In the genomic region with DNA sequence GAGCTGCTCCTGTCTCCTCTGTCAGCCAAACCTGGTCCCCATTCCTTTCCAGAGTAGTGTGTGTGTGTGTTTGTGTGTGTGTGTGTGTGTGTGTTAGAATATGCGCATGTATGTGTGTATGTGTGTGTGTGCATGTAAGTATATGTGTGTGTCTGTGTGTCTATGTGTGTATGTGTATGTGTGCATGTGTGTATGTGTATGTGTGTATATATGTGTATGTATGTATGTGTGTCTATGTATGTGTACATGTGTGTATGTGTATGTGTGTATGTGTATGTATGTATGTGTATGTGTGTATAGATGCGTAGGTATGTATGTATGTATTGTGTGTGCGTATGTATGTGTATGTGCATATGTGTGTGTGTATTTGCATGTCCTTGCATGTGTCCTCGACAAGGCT, we compare ENCODE assay signal across 23 cellular contexts.
"Had no signal": no experiment of that assay in that cellular context is flagged by ENCODE, and none has a peak within 500 bp of the region (broad histone marks: within the 10 kb centered on the region; RNA-seq: fewer than 3 reads in every experiment).

No MANE protein-coding gene starts in this region.

- H3K4me1 ChIP-seq: foreskin keratinocyte, psoas muscle, upper lobe of left lung, uterus had no signal

- FAIRE-seq: kidney, small intestine had no signal

- H3K4me3 ChIP-seq: gastroesophageal sphincter, heart left ventricle, hepatocyte, left lung, mucosa of descending colon, ovary, psoas muscle, thoracic aorta, tibial nerve, upper lobe of left lung, uterus had no signal

- H3K4me2 ChIP-seq: hepatocyte had no signal

- H3K27ac ChIP-seq: foreskin keratinocyte, gastroesophageal sphincter, heart left ventricle, hepatocyte, left lung, ovary, psoas muscle, thoracic aorta, tibial nerve, upper lobe of left lung, uterus had no signal

- ATAC-seq: foreskin keratinocyte; gastroesophageal sphincter; heart left ventricle; left lung; mucosa of descending colon; psoas muscle; right cardiac atrium; stimulated activated naive B cell treated with anti-CD40 and anti-IgM and Interleukin-4, amounts not matched to agents 10 μg/mL and 1 μg/mL and 100 μg/mL, for 72 hours had no signal

- H3K9me3 ChIP-seq: gastroesophageal sphincter, mucosa of descending colon, ovary, psoas muscle, thoracic aorta, upper lobe of left lung, uterus had no signal

- H3K36me3 ChIP-seq: heart left ventricle, left lung, ovary, thoracic aorta, upper lobe of left lung, uterus had no signal

- DNase-seq: cortex of kidney; foreskin keratinocyte; heart left ventricle; kidney; left lung; mesenchymal stem cell; mucosa of descending colon; naive B cell; occipital lobe; ovary; posterior cingulate gyrus; psoas muscle; right cardiac atrium; small intestine; stimulated activated CD4-positive, alpha-beta T cell treated with anti-CD3 and anti-CD28 coated beads, Interleukin-15, amount 100 ng/mL, for 24 hours; stimulated activated CD4-positive, alpha-beta T cell treated with anti-CD3 and anti-CD28 coated beads, Interleukin-2, amount 100 ng/mL, for 48 hours; stimulated activated naive B cell treated with anti-CD40 and anti-IgM and Interleukin-4, amounts not matched to agents 10 μg/mL and 1 μg/mL and 100 μg/mL, for 72 hours; upper lobe of left lung; uterus had no signal

- H2AFZ ChIP-seq: hepatocyte had no signal

- H3K27me3 ChIP-seq: foreskin keratinocyte, gastroesophageal sphincter, heart left ventricle, hepatocyte, left lung, ovary, tibial nerve, upper lobe of left lung, uterus had no signal
